8 cellular contexts compared by ENCODE assay signal in the genomic region with DNA sequence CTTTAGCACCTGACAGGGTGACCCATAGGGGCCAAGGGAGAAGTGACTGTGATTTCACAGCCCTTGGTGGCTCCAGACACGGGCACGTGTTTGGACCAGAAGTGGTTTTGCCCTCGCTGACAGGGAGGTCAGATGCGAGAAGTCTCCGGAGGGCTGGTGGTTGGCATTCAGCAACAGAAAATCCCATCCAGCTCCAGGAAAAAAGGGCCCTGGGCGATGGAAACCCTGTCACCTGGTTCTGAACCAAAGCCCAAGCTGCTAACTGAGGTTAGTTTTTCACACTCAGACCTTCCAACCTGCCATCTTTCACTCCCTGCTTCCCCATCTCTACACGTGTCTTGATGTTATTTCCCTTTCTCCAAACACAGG.
A peak's percentile ranks its signal among the peaks of the same experiment; 100 is the strongest.
DNase-seq lines count a peak whose midpoint lies in the region; ATAC-seq lines count a peak whose summit lies in the region.

No MANE protein-coding gene starts in this region.

- H3K4me2 ChIP-seq in mesendoderm (ENCODE audit: low read length) = no peak overlapping the region

- peak overlapping the region; percentile 56; the same call in 1 of the 2 replicates for H3K27ac ChIP-seq in ACC112 (ENCODE audit: low read depth, low read length)
- H3K27ac ChIP-seq in mesendoderm (ENCODE audit: low read depth, low read length) = peak overlapping the region; percentile 94

- peaks cover 20% of the 10 kb centered on the region for H3K4me1 ChIP-seq in ACC112 (ENCODE audit: control insufficient read depth, insufficient read depth, low read length, unreplicated experiment)
- H3K4me1 ChIP-seq in mesendoderm (ENCODE audit: control insufficient read depth, low read depth, low read length) = no peaks in the 10 kb centered on the region

- H3K79me1 ChIP-seq in mesendoderm (ENCODE audit: low read length) = no peaks in the 10 kb centered on the region

- H3K4me3 ChIP-seq in ACC112 (ENCODE audit: low read depth, low read length) = peak overlapping the region; percentile 77
- no peak overlapping the region for H3K4me3 ChIP-seq in mesendoderm (ENCODE audit: low read length)

- no peaks in the 10 kb centered on the region for H3K36me3 ChIP-seq in ACC112 (ENCODE audit: insufficient read depth, low read length)
- no peaks in the 10 kb centered on the region for H3K36me3 ChIP-seq in mesendoderm (ENCODE audit: control insufficient read depth, insufficient read depth, low read length)

- H4K5ac ChIP-seq in mesendoderm (ENCODE audit: low read length) = no peak overlapping the region

- no peak overlapping the region for H2BK5ac ChIP-seq in mesendoderm (ENCODE audit: low read length)

- whole genome bisulfite sequencing in mesendoderm (ENCODE audit: extremely low coverage, insufficient coverage, low lambda C conversion rate) = no CpG with 5 or more reads among the region's 7 CpGs

- peak overlapping the region; percentile 17 for H2AFZ ChIP-seq in ACC112 (ENCODE audit: low read length, unreplicated experiment)

- no peaks in the 10 kb centered on the region for H3K27me3 ChIP-seq in ACC112 (ENCODE audit: insufficient read depth, low read length)
- H3K27me3 ChIP-seq in mesendoderm (ENCODE audit: insufficient read depth, low read length, poor library complexity) = no peaks in the 10 kb centered on the region

- peak in 39 of 58 donors; percentile 12 to 79 (median 58) for DNase-seq in anterior cingulate cortex (lab: John Stamatoyannopoulos, UW)
- DNase-seq in mesendoderm = no peak
- no peak for DNase-seq in NCI-H2107 treated with DMSO at 0.1 percent for 48 hours (lab: John Stamatoyannopoulos, UW; ENCODE audit: unreplicated experiment)
- DNase-seq in amniotic stem cell (lab: John Stamatoyannopoulos, UW) = no peak
- DNase-seq in kidney glomerular epithelial cell (lab: John Stamatoyannopoulos, UW) = no peak

- H3K79me2 ChIP-seq in ACC112 (ENCODE audit: control insufficient read depth, insufficient read depth, low read length, unreplicated experiment) (no peaks in the 10 kb centered on the region), mesendoderm (ENCODE audit: control insufficient read depth, insufficient read depth, low read length) (peaks cover 1% of the 10 kb centered on the region)

- peak overlapping the region; percentile 16 for H3K9ac ChIP-seq in mesendoderm (ENCODE audit: low read length)

- H2BK120ac ChIP-seq in mesendoderm (ENCODE audit: low read depth, low read length) = no peak overlapping the region

- H3K18ac ChIP-seq in mesendoderm (ENCODE audit: low read length) = peak overlapping the region; percentile 52

- H2AK5ac ChIP-seq in mesendoderm (ENCODE audit: low read length) = no peak overlapping the region

- ATAC-seq in HG02610 (IDR thresholded peaks at IDR 0.05; ENCODE audit: unreplicated experiment) (peak; percentile 40), GM18519 (IDR thresholded peaks at IDR 0.05; ENCODE audit: low FRiP score, unreplicated experiment) (no peak)

- no peak overlapping the region for H2BK15ac ChIP-seq in mesendoderm (replicated peaks; ENCODE audit: low read depth)

- H3K23ac ChIP-seq in mesendoderm (ENCODE audit: low read length) = no peak overlapping the region

- peak overlapping the region; percentile 49 for H3K56ac ChIP-seq in mesendoderm (ENCODE audit: low read length)

- peak overlapping the region; percentile 11 for H3K4ac ChIP-seq in mesendoderm (ENCODE audit: low read depth, low read length)

- H4K8ac ChIP-seq in mesendoderm (ENCODE audit: low read depth, low read length) = no peak overlapping the region

Comparison
In these comparisons a context has a peak if more than half of its experiments do, and no peak if none do; other contexts are left out.
1. DNase-seq: peak in anterior cingulate cortex (39 of 58); none in mesendoderm (single experiment), NCI-H2107 treated with DMSO at 0.1 percent for 48 hours (single experiment), amniotic stem cell (single experiment) and kidney glomerular epithelial cell (single experiment).